In the genomic region with DNA sequence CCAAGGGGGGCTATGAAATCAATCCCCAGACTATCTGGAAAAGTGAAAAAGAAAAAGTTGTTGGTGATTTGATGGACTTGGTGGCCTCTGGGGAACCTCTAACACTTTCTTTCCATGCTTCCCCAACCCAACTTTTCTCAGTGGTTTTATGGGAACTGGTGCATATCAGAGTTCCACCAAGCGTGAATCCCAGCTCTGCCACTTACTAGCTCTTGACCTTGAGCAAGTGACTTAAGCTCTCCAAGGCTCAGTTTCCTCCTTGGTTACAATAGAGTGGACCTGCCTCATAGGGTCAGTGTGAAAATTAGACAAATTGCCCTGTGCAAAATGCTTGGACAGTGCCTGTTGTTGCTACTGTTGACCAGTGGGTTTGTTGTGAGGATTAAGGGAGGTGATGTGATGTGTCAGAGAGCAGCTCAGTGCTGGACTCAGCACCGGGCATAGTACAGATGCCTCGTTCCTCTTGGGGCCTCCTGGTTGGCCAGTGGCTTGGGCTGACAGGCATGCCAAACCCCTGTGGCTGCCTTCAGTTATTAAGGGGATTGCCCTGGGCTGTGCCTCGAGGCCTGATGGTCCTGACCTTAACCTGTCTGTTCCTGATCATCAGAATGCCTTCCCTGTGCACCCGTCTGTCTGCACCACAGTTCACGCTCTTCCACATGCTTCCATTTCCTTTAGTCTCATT, we compare ENCODE assay signal across 9 cellular contexts. TPM values are rescaled to one million over a fixed set of nuclear protein-coding genes. Genes with fewer than 3 reads are reported as not detected.
DNase-seq lines count a peak whose midpoint lies in the region; ATAC-seq and TF ChIP-seq lines count a peak whose summit lies in the region.
"Had no signal": no experiment of that assay in that cellular context is flagged by ENCODE, and none has a peak within 500 bp of the region (broad histone marks: within the 10 kb centered on the region; RNA-seq: fewer than 3 reads in every experiment).

No MANE protein-coding gene starts in this region.

- ATAC-seq in GM18511 (IDR thresholded peaks at IDR 0.05; ENCODE audit: unreplicated experiment) (peak; percentile 49), GM21447 (IDR thresholded peaks at IDR 0.05; ENCODE audit: unreplicated experiment) (peak; percentile 39), HG03457 (IDR thresholded peaks at IDR 0.05; ENCODE audit: unreplicated experiment) (peak; percentile 17), sciatic nerve (no peak), GM21526 (IDR thresholded peaks at IDR 0.05; ENCODE audit: low FRiP score, unreplicated experiment) (no peak), aorta (ENCODE audit: low FRiP score) (no peak)

- DNase-seq in osteoblast (ENCODE audit: insufficient read length, low spot score, missing footprints) (peak; percentile 58), sciatic nerve (ENCODE audit: low spot score) (no peak), aorta (no peak), NCI-H524 treated with DMSO at 0.1 percent for 48 hours (lab: John Stamatoyannopoulos, UW) (no peak)
- DNase-seq: KG1 had no signal

- H2AFZ ChIP-seq in osteoblast (ENCODE audit: low read length) = no peak overlapping the region

- TF ChIP-seq CTCF in osteoblast (IDR thresholded peaks at IDR 0.05; ENCODE audit: extremely low read depth, low read depth, low read length) = no peak

- peaks cover 12% of the 10 kb centered on the region for H4K20me1 ChIP-seq in osteoblast (ENCODE audit: insufficient read depth, low read length)

- H3K4me3 ChIP-seq in osteoblast (ENCODE audit: insufficient read depth, low read length) (no peak overlapping the region), aorta (ENCODE audit: low read length in 2 of 2) (no peak overlapping the region)

- peaks cover 42% of the 10 kb centered on the region for H3K4me1 ChIP-seq in osteoblast (ENCODE audit: insufficient read depth, low read length)
- peaks cover 2 to 4% of the 10 kb centered on the region in 2 donors for H3K4me1 ChIP-seq in aorta (ENCODE audit: control insufficient read depth in 1 of 2, insufficient read depth in 2 of 2, low read length in 2 of 2)

- H3K27ac ChIP-seq in osteoblast (ENCODE audit: low read depth, low read length) (no peak overlapping the region), aorta (ENCODE audit: low read depth in 1 of 2, low read length in 2 of 2) (no peak overlapping the region)

- intact Hi-C loops in sciatic nerve (cut with DNase I) (no loop called here), aorta (cut with DNase I) (no loop called here)

- H3K36me3 ChIP-seq in osteoblast (ENCODE audit: insufficient read depth, low read length) (no peaks in the 10 kb centered on the region), aorta (ENCODE audit: control insufficient read depth in 1 of 2, insufficient read depth in 2 of 2, low read length in 1 of 2) (no peaks in the 10 kb centered on the region)

- 85 to 89% methylated on average over 6 of the region's 6 CpGs for WGBS in aorta, 2 donors

- H3K9me3 ChIP-seq in osteoblast (ENCODE audit: low read depth, low read length) (no peaks in the 10 kb centered on the region), aorta (ENCODE audit: control insufficient read depth, low read length) (no peaks in the 10 kb centered on the region)

- H3K27me3 ChIP-seq in osteoblast (ENCODE audit: insufficient read depth, low read length) = peaks cover 47% of the 10 kb centered on the region
- no peaks in the 10 kb centered on the region for H3K27me3 ChIP-seq in aorta (ENCODE audit: control insufficient read depth in 1 of 2, insufficient read depth in 2 of 2, low read length in 1 of 2)

- H3K4me2 ChIP-seq in osteoblast (ENCODE audit: insufficient read depth, low read length) = no peak overlapping the region

- H3K79me2 ChIP-seq in osteoblast (ENCODE audit: insufficient read depth, low read length) = no peaks in the 10 kb centered on the region

RNA-seq across cellular contexts. Expression of gene COL15A1, which starts 49.3 kb away (rescaled TPM):
- total RNA-seq in osteoblast (8.0 and 29.3 TPM in 2 replicates), sciatic nerve (94.6 TPM), aorta (100 to 1,000 TPM in 1 of 2 donors, 10 to 100 TPM in 1; 53.3 to 126 TPM)
- polyA plus RNA-seq in aorta = 10 to 100 TPM in 1 of 2 donors, 1 to 10 TPM in 1; 6.3 to 19.6 TPM

Comparison
In these comparisons a context has a peak if more than half of its experiments do, and no peak if none do; other contexts are left out.
1. ATAC-seq: peak in GM18511 (single experiment), GM21447 (single experiment) and HG03457 (single experiment); none in sciatic nerve (single experiment), GM21526 (single experiment) and aorta (single experiment).